ENCODE assay signal across 8 cellular contexts in genomic region chr10:43287056-43288007, GRCh38. TPM values are rescaled to one million over a fixed set of nuclear protein-coding genes. Genes with fewer than 3 reads are reported as not detected.
A peak's percentile ranks its signal among the peaks of the same experiment; 100 is the strongest.
DNase-seq lines count a peak whose midpoint lies in the region; ATAC-seq, FAIRE-seq and TF ChIP-seq lines count a peak whose summit lies in the region.

No MANE protein-coding gene starts in this region.

- H3K9me3 ChIP-seq in GM12878 (replicated peaks; ENCODE audit: control insufficient read depth, insufficient read depth, low read length) (no peaks in the 10 kb centered on the region), spleen (no peaks in the 10 kb centered on the region)

- DNase-seq in RWPE1 (ENCODE audit: low spot score) (peak; percentile 79), GM12878 (ENCODE audit: low read depth, low spot score) (peak; percentile 27), spleen (peak; percentile 92), foreskin melanocyte (no peak), GM10266 (ENCODE audit: extremely low spot score) (no peak)

- H3K4me3 ChIP-seq in GM12878 (no peak overlapping the region), spleen (peak overlapping the region in 1 of 8 donors; percentile 27)

- in situ Hi-C loops in GM12878 (cut with MboI) = loop anchor here (25.0 kb wide), 1 partner anchor 100 kb away; no protein-coding TSS in a partner anchor

- no peak for TF ChIP-seq EP300 in GM12878 (IDR thresholded peaks at IDR 0.05; ENCODE audit: borderline replicate concordance in 1 of 2, control insufficient read depth in 1 of 2, low read depth in 2 of 2, low read length in 2 of 2)

- ATAC-seq in GM19025 (IDR thresholded peaks at IDR 0.05; ENCODE audit: low read depth, unreplicated experiment) (peak; percentile 67), HG03039 (IDR thresholded peaks at IDR 0.05; ENCODE audit: unreplicated experiment) (peak; percentile 66), GM12878 (peak; percentile 79), GM18861 (IDR thresholded peaks at IDR 0.05; ENCODE audit: unreplicated experiment) (no peak)

- no peak overlapping the region for H3K4me2 ChIP-seq in GM12878 (ENCODE audit: control insufficient read depth, insufficient read depth)

- SMC1A ChIA-PET in GM12878 (lab: Charles Lee; ENCODE audit: uncharacterized antibody, unreplicated experiment) = interaction anchor here (0.6 kb wide), 1 partner anchor 39 kb away, joined by 4 read pairs; no protein-coding TSS in a partner anchor

- no peaks in the 10 kb centered on the region for H3K79me2 ChIP-seq in GM12878 (ENCODE audit: control insufficient read depth, insufficient read depth, low read length)

- WGBS in GM12878 (ENCODE audit: insufficient coverage, insufficient replicate concordance, low lambda C conversion rate, missing lambda C conversion rate) = 10% methylated on average over 11 of the region's 11 CpGs
- WGBS in spleen, 5 donors = 32 to 44% (median 34%) methylated on average over 11 of the region's 11 CpGs

- H3K27ac ChIP-seq in RWPE1 = no peak overlapping the region
- H3K27ac ChIP-seq in GM12878 (ENCODE audit: control insufficient read depth, insufficient read depth) = no peak overlapping the region
- H3K27ac ChIP-seq in spleen = peak overlapping the region in 7 of 8 donors; percentile 45 to 87 (median 73)

- TF ChIP-seq POLR2A in GM12878 (IDR thresholded peaks at IDR 0.05; ENCODE audit: low read depth, low read length) = no peak
- TF ChIP-seq POLR2A in spleen (IDR thresholded peaks at IDR 0.05) = no peak

- POLR2A ChIA-PET in RWPE1 (lab: Yijun Ruan, JAX; ENCODE audit: low non-redundant PET) = no interaction called here
- POLR2A ChIA-PET in GM12878 (lab: Charles Lee) = interaction anchor here (0.6 kb wide), 1 partner anchor 131 kb away, joined by 3 read pairs; no protein-coding TSS in a partner anchor

- H2AFZ ChIP-seq in GM12878 (ENCODE audit: control insufficient read depth, low read depth, low read length) = peak overlapping the region; percentile 46

- CTCF ChIA-PET in RWPE1 (lab: Yijun Ruan, JAX) (no interaction called here), GM12878 (lab: Yijun Ruan, JAX) (no interaction called here)

- RAD21 ChIA-PET in GM12878 (lab: Charles Lee; ENCODE audit: unreplicated experiment) = interaction anchor here (0.6 kb wide), 1 partner anchor 175 kb away, joined by 3 read pairs; no protein-coding TSS in a partner anchor

- BruUV-seq in GM12878 (replicated peaks; lab: Mats Ljungman, UMichigan) = no TSS peak

- TF ChIP-seq CTCF in RWPE1 (conservative IDR thresholded peaks at IDR 0.05; ENCODE audit: low read depth) (no peak), GM12878 (IDR thresholded peaks at IDR 0.05 in 2 of 3, conservative IDR thresholded peaks at IDR 0.05 in 1 of 3; ENCODE audit: control insufficient read depth in 2 of 3, extremely low read depth in 1 of 3, insufficient read depth in 1 of 3, low read depth in 3 of 3, low read length in 3 of 3) (no peak), spleen (IDR thresholded peaks at IDR 0.05 in 8 of 11, conservative IDR thresholded peaks at IDR 0.05 in 3 of 11) (peak in 1 of 11 experiments; percentile 17), GM10266 (IDR thresholded peaks at IDR 0.05; ENCODE audit: control insufficient read depth, insufficient read depth, low read depth, missing control alignments) (no peak)

- no peak for FAIRE-seq in GM12878 (lab: Jason Lieb, UNC)

- TF ChIP-seq RAD21 in GM12878 (IDR thresholded peaks at IDR 0.05; ENCODE audit: insufficient read depth, low read depth, low read length) = no peak

- H3K36me3 ChIP-seq in GM12878 (ENCODE audit: control insufficient read depth in 2 of 2, insufficient read depth in 2 of 2, low read length in 1 of 2) = no peaks in the 10 kb centered on the region
- H3K36me3 ChIP-seq in spleen = no peaks in the 10 kb centered on the region

- H3K4me1 ChIP-seq in GM12878 (ENCODE audit: control insufficient read depth, insufficient read depth, low read length) (0 out of 2 replicates have a peak, but pooled peaks cover 4% of the 10 kb centered on the region), spleen (peaks cover 0 to 30% (median 16%) of the 10 kb centered on the region in 6 donors)

- H3K9ac ChIP-seq in GM12878 (ENCODE audit: control insufficient read depth, insufficient read depth, low read length) = no peak overlapping the region

- H3K27me3 ChIP-seq in GM12878 (replicated peaks in 1 of 2; ENCODE audit: control insufficient read depth in 2 of 2, insufficient read depth in 2 of 2, low read length in 1 of 2) (no peaks in the 10 kb centered on the region), spleen (replicated peaks in 1 of 7) (peaks cover 0 to 34% (median under 1%) of the 10 kb centered on the region in 7 donors)

- H4K20me1 ChIP-seq in GM12878 (ENCODE audit: control insufficient read depth, insufficient read depth) = no peaks in the 10 kb centered on the region

- intact Hi-C loops in GM12878 (cut with micrococcal nuclease; ENCODE audit: unreplicated experiment) = no loop called here
- intact Hi-C loops in spleen (cut with DNase I; ENCODE audit: low total_unique reads) = no loop called here

TF ChIP-seq in GM12878, 131 proteins besides CTCF, POLR2A, EP300 and RAD21:
- TF ChIP-seq ZNF24 (IDR thresholded peaks at IDR 0.05) = no peak
- TF ChIP-seq BHLHE40 (IDR thresholded peaks at IDR 0.05; ENCODE audit: borderline replicate concordance in 1 of 2, low read depth in 2 of 2, low read length in 1 of 2) = no peak
- no peak for TF ChIP-seq RELA (IDR thresholded peaks at IDR 0.05; ENCODE audit: borderline replicate concordance, partially characterized antibody)
- TF ChIP-seq NR2C2 (IDR thresholded peaks at IDR 0.05; ENCODE audit: borderline replicate concordance, control insufficient read depth, insufficient read length, low read depth) = no peak
- TF ChIP-seq IKZF1 (conservative IDR thresholded peaks at IDR 0.05) = 0 out of 2 replicates have a peak, but pooled peaks have one; percentile 29
- TF ChIP-seq SPI1 (IDR thresholded peaks at IDR 0.05; ENCODE audit: borderline replicate concordance, insufficient read depth, low read depth, low read length) = peak; percentile 69; the same call in 1 of the 2 replicates
- TF ChIP-seq RUNX3 (IDR thresholded peaks at IDR 0.05; ENCODE audit: low read length) = peak; percentile 43; the same call in 1 of the 2 replicates
- TF ChIP-seq CHD1 (IDR thresholded peaks at IDR 0.05; ENCODE audit: low read depth, low read length) = no peak
- no peak for TF ChIP-seq TCF12 (IDR thresholded peaks at IDR 0.05; ENCODE audit: low read depth, low read length)
TF ChIP-seq in GM12878: peak in this region for 3.

RNA-seq across cellular contexts. Expression of gene RASGEF1A, which starts 20.5 kb away (rescaled TPM):
- total RNA-seq in GM12878 (2013; cell fraction: nucleolus; rRNA removed) = not detected in 2 replicates
- 3.1 and 4.7 TPM in 2 replicates for total RNA-seq in GM12878 (2014; rRNA removed)
- 1.8 TPM in 2 replicates for total RNA-seq in GM12878 (2014; rRNA removed; fragmentation: Illumina TruSeq; extraction: Trizol)
- 2.6 and 2.9 TPM in 2 replicates for total RNA-seq in GM12878 (2021)
- polyA plus RNA-seq in GM12878 (2011; ENCODE audit: low read depth) = 0.73 TPM
- 0.10 TPM in 2 replicates for polyA plus RNA-seq in GM12878 (2011; rRNA removed)
- polyA plus RNA-seq in GM12878 (2011; cell fraction: cytosol; rRNA removed) = 0.17 and 0.30 TPM in 2 replicates
- 0.37 and 0.52 TPM in 2 replicates for polyA plus RNA-seq in GM12878 (2011; cell fraction: nucleus; rRNA removed)
- 1.8 and 2.1 TPM in 2 replicates for polyA plus RNA-seq in GM12878 (2012)
- polyA plus RNA-seq in GM12878 (2014; fragmentation: Illumina TruSeq; extraction: Trizol) = 1.5 and 1.9 TPM in 2 replicates
- polyA plus RNA-seq in GM12878 (2014; fragmentation: Nextera tagmentation; extraction: Ambion mirVana) = under 1 TPM; 0.29 to 0.45 TPM
- 3.8 and 4.8 TPM in 2 replicates for polyA plus RNA-seq in GM12878 (2014; rRNA removed)
- polyA plus RNA-seq in GM12878 (2016; fragmentation: Nextera tagmentation; extraction: Ambion mirVana) = under 1 TPM; 0.82 to 0.84 TPM
- polyA minus RNA-seq in GM12878 (2011; rRNA and poly(A)+ RNA removed) = 0.21 and 1.3 TPM in 2 replicates
- polyA minus RNA-seq in GM12878 (2011; cell fraction: cytosol; rRNA and poly(A)+ RNA removed) = not detected in 2 replicates
- polyA minus RNA-seq in GM12878 (2011; cell fraction: nucleus; rRNA and poly(A)+ RNA removed) = not detected in 2 replicates
- total RNA-seq in spleen = 1 to 10 TPM; 2.5 to 7.1 (median 3.6) TPM
- polyA plus RNA-seq in spleen = 1 to 10 TPM; 1.9 to 3.1 (median 2.1) TPM

Comparison
In these comparisons a context has a peak if more than half of its experiments do, and no peak if none do; other contexts are left out.
1. DNase-seq: peak in RWPE1 (single experiment), GM12878 (single experiment) and spleen (single experiment); none in foreskin melanocyte (single experiment) and GM10266 (single experiment).
2. H3K27ac ChIP-seq: peak in spleen (7 of 8); none in RWPE1 (single experiment) and GM12878 (single experiment).